17 cellular contexts compared by ENCODE assay signal in the genomic region with DNA sequence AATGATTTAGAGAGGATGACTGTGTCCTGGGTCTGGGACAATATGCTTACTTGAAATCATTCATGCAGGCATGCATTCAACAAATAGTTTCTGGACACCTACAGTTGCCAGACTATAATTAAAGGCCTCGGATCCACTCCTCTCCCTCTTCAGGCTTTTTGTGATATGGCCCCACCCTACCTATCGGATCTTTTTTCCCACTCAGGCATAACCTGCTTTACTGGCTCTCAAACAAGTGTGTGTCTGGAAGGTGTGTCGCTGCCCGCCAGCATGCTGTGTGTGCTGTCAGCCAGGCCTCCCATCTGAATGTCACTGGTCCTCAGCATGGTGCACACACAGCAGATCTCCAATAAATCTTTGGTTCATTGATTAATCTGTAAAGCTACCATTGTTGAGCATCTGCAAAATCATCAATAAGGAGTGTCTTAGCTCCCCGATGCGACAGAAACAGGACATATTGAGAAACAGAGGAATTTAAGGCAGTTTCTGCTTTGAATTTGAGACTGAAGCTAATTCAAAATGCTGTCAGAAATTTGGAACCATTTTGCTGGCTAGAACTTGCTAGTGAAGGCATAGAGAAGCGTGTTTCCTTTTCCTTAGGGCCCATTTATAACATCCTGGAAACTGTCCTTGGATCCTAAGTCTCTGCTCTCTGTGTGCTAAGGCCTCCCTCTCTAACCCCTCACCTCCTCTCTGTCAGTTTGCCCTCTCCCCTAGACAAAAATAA. TPM values are rescaled to one million over a fixed set of nuclear protein-coding genes. Genes with fewer than 3 reads are reported as not detected.
DNase-seq lines count a peak whose midpoint lies in the region; ATAC-seq and TF ChIP-seq lines count a peak whose summit lies in the region.
"Had no signal": no experiment of that assay in that cellular context is flagged by ENCODE, and none has a peak within 500 bp of the region (broad histone marks: within the 10 kb centered on the region; RNA-seq: fewer than 3 reads in every experiment).

No MANE protein-coding gene starts in this region.

- H3K9me3 ChIP-seq in heart left ventricle (no peaks in the 10 kb centered on the region), right lobe of liver (no peaks in the 10 kb centered on the region), prostate gland (no peaks in the 10 kb centered on the region)

- no peaks in the 10 kb centered on the region for H3K27me3 ChIP-seq in heart left ventricle
- no peaks in the 10 kb centered on the region for H3K27me3 ChIP-seq in right lobe of liver
- no peaks in the 10 kb centered on the region for H3K27me3 ChIP-seq in prostate gland (replicated peaks; ENCODE audit: insufficient read depth)

- H3K4me1 ChIP-seq in heart left ventricle (peaks cover 0 to 27% (median 6%) of the 10 kb centered on the region in 12 donors), right lobe of liver (peaks cover 0 to 19% (median 6%) of the 10 kb centered on the region in 4 donors), prostate gland (replicated peaks) (no peaks in the 10 kb centered on the region)

- no peak overlapping the region for H3K4me3 ChIP-seq in heart left ventricle
- H3K4me3 ChIP-seq in right lobe of liver: no peak overlapping the region
- H3K4me3 ChIP-seq in prostate gland: no peak overlapping the region
- H3K4me3 ChIP-seq: cardiac muscle cell had no signal

- H3K36me3 ChIP-seq in heart left ventricle (no peaks in the 10 kb centered on the region), right lobe of liver (no peaks in the 10 kb centered on the region), prostate gland (no peaks in the 10 kb centered on the region)
- H3K36me3 ChIP-seq: cardiac muscle cell had no signal

- no peak for DNase-seq in Right ventricle myocardium inferior (ENCODE audit: missing footprints)
- no peak for DNase-seq in heart left ventricle
- DNase-seq in activated T-helper 2 cell treated with anti-CD3 and anti-CD28 coated beads, Interferon-gamma antibody, Interleukin-2, Interleukin-4, amounts not matched to agents 10 μg/mL and 5 μg/mL and 100 μg/mL, durations not matched to agents 14 hours and 24 hours and 36 hours (ENCODE audit: low spot score): no peak
- no peak for DNase-seq in right lobe of liver
- no peak for DNase-seq in type B pancreatic cell (ENCODE audit: extremely low spot score, unreplicated experiment)
- DNase-seq in posterior vena cava (ENCODE audit: low spot score): no peak
- no peak for DNase-seq in prostate gland (ENCODE audit: low spot score)
- DNase-seq in activated CD8-positive, alpha-beta memory T cell treated with anti-CD3 and anti-CD28 coated beads for 24 hours: no peak
- DNase-seq: activated B cell treated with CpG ODN at 0.5 μM for 24 hours; Karpas-422; NCI-H2081 treated with DMSO at 0.1 percent for 48 hours; stimulated activated CD8-positive, alpha-beta memory T cell treated with anti-CD3 and anti-CD28 coated beads, Interleukin-4, amount 100 ng/mL, for 48 hours had no signal

- intact Hi-C loops in Right ventricle myocardium inferior (cut with DNase I): no loop called here
- intact Hi-C loops in heart left ventricle (cut with DNase I): no loop called here
- intact Hi-C loops in activated T-helper 2 cell treated with anti-CD3 and anti-CD28 coated beads, Interferon-gamma antibody, Interleukin-2, Interleukin-4, amounts not matched to agents 10 μg/mL and 5 μg/mL and 100 μg/mL, durations not matched to agents 14 hours and 24 hours and 36 hours (cut with micrococcal nuclease): no loop called here
- intact Hi-C loops in right lobe of liver (cut with DNase I): no loop called here
- intact Hi-C loops in posterior vena cava (cut with DNase I): no loop called here
- intact Hi-C loops in prostate gland (cut with DNase I): no loop called here

- no peaks in the 10 kb centered on the region for H3K27me3 Mint-ChIP-seq in activated T-helper 2 cell treated with anti-CD3 and anti-CD28 coated beads, Interferon-gamma antibody, Interleukin-2, Interleukin-4, amounts not matched to agents 10 μg/mL and 5 μg/mL and 100 μg/mL, durations not matched to agents 14 hours and 24 hours and 36 hours (ENCODE audit: low read depth)
- H3K27me3 Mint-ChIP-seq in type B pancreatic cell: peaks cover 4% of the 10 kb centered on the region

- peaks cover 74% of the 10 kb centered on the region for H3K4me1 Mint-ChIP-seq in activated T-helper 2 cell treated with anti-CD3 and anti-CD28 coated beads, Interferon-gamma antibody, Interleukin-2, Interleukin-4, amounts not matched to agents 10 μg/mL and 5 μg/mL and 100 μg/mL, durations not matched to agents 14 hours and 24 hours and 36 hours (ENCODE audit: low read depth)
- peaks cover 23% of the 10 kb centered on the region for H3K4me1 Mint-ChIP-seq in type B pancreatic cell (ENCODE audit: unreplicated experiment)

- WGBS in heart left ventricle, 4 donors: 77 to 85% (median 82%) methylated on average over 7 of the region's 7 CpGs
- WGBS in right lobe of liver (ENCODE audit: insufficient coverage, low coverage, low lambda C conversion rate, missing lambda C conversion rate): 98% methylated on average over 6 of the region's 7 CpGs
- WGBS in prostate gland: 74% methylated on average over 7 of the region's 7 CpGs

- TF ChIP-seq POLR2A in heart left ventricle (IDR thresholded peaks at IDR 0.05) (no peak), right lobe of liver (IDR thresholded peaks at IDR 0.05) (no peak), prostate gland (IDR thresholded peaks at IDR 0.05) (no peak)

- peaks cover 12% of the 10 kb centered on the region for H3K36me3 Mint-ChIP-seq in activated T-helper 2 cell treated with anti-CD3 and anti-CD28 coated beads, Interferon-gamma antibody, Interleukin-2, Interleukin-4, amounts not matched to agents 10 μg/mL and 5 μg/mL and 100 μg/mL, durations not matched to agents 14 hours and 24 hours and 36 hours (ENCODE audit: low read depth)
- no peaks in the 10 kb centered on the region for H3K36me3 Mint-ChIP-seq in type B pancreatic cell

- peaks cover 7% of the 10 kb centered on the region for H3K9me3 Mint-ChIP-seq in activated T-helper 2 cell treated with anti-CD3 and anti-CD28 coated beads, Interferon-gamma antibody, Interleukin-2, Interleukin-4, amounts not matched to agents 10 μg/mL and 5 μg/mL and 100 μg/mL, durations not matched to agents 14 hours and 24 hours and 36 hours
- H3K9me3 Mint-ChIP-seq in type B pancreatic cell: peaks cover 5% of the 10 kb centered on the region
- H3K9me3 Mint-ChIP-seq: activated B cell treated with CpG ODN at 0.5 μM for 24 hours had no signal

- no peak for TF ChIP-seq CTCF in heart left ventricle (IDR thresholded peaks at IDR 0.05)
- no peak for TF ChIP-seq CTCF in right lobe of liver (IDR thresholded peaks at IDR 0.05)
- TF ChIP-seq CTCF in type B pancreatic cell (conservative IDR thresholded peaks at IDR 0.05): no peak
- TF ChIP-seq CTCF in prostate gland (IDR thresholded peaks at IDR 0.05): no peak

- H3K27ac Mint-ChIP-seq in activated T-helper 2 cell treated with anti-CD3 and anti-CD28 coated beads, Interferon-gamma antibody, Interleukin-2, Interleukin-4, amounts not matched to agents 10 μg/mL and 5 μg/mL and 100 μg/mL, durations not matched to agents 14 hours and 24 hours and 36 hours: peak overlapping the region; percentile 2
- peak overlapping the region; percentile 97 for H3K27ac Mint-ChIP-seq in type B pancreatic cell
- H3K27ac Mint-ChIP-seq: activated B cell treated with CpG ODN at 0.5 μM for 24 hours had no signal

- no peak overlapping the region for H3K4me3 Mint-ChIP-seq in activated T-helper 2 cell treated with anti-CD3 and anti-CD28 coated beads, Interferon-gamma antibody, Interleukin-2, Interleukin-4, amounts not matched to agents 10 μg/mL and 5 μg/mL and 100 μg/mL, durations not matched to agents 14 hours and 24 hours and 36 hours (ENCODE audit: low read depth)
- H3K4me3 Mint-ChIP-seq in type B pancreatic cell: peak overlapping the region; percentile 74
- H3K4me3 Mint-ChIP-seq: activated B cell treated with CpG ODN at 0.5 μM for 24 hours; activated T-helper 1 cell treated with anti-CD3 and anti-CD28 coated beads, Interleukin-12 subunit alpha, Interleukin-12 subunit beta, Interleukin-2, Interleukin-4 antibody, amounts not matched to agents 30 ng/mL and 10 ng/mL and 1 ng/mL, durations not matched to agents 14 hours and 24 hours and 36 hours had no signal

- H3K27ac ChIP-seq in heart left ventricle (peak overlapping the region in 5 of 12 donors; percentile 10 to 54 (median 22)), right lobe of liver (peak overlapping the region in 2 of 3 donors; percentile 18 to 65), prostate gland (no peak overlapping the region)
- H3K27ac ChIP-seq: cardiac muscle cell had no signal

- ATAC-seq in Right ventricle myocardium inferior (peak; percentile 23), heart left ventricle (no peak), right lobe of liver (peak; percentile 17 to 27 (median 22))
- ATAC-seq: SK-N-SH treated with all-trans-retinoic acid at 6 μM for 48 hours had no signal

RNA-seq across cellular contexts. Expression of gene CCN6, which starts 23.5 kb away (rescaled TPM):
- total RNA-seq in Right ventricle myocardium inferior (not detected), heart left ventricle (not detected), right lobe of liver (not detected), type B pancreatic cell (ENCODE audit: low replicate concordance) (not detected in 2 replicates), posterior vena cava (not detected), prostate gland (under 1 TPM in 1 of 2 donors, not detected in 1; 0.62 TPM)
- polyA plus RNA-seq in heart left ventricle: not detected
- total RNA-seq in activated T-helper 2 cell treated with anti-CD3 and anti-CD28 coated beads, Interferon-gamma antibody, Interleukin-2, Interleukin-4, amounts not matched to agents 10 μg/mL and 5 μg/mL and 100 μg/mL, durations not matched to agents 14 hours and 24 hours and 36 hours: 0.34 TPM in 1 of 2 replicates, not detected in the other
- total RNA-seq: activated B cell treated with CpG ODN at 0.5 μM for 24 hours; activated T-helper 1 cell treated with anti-CD3 and anti-CD28 coated beads, Interleukin-12 subunit alpha, Interleukin-12 subunit beta, Interleukin-2, Interleukin-4 antibody, amounts not matched to agents 30 ng/mL and 10 ng/mL and 1 ng/mL, durations not matched to agents 14 hours and 24 hours and 36 hours; cardiac muscle cell; endothelial cell of umbilical vein; osteocyte had no signal
- polyA plus RNA-seq: endothelial cell of umbilical vein had no signal

RNA-seq across cellular contexts. Expression of gene TUBE1, which starts 56.9 kb away (rescaled TPM):
- total RNA-seq in Right ventricle myocardium inferior: 24.0 TPM
- 10 to 100 TPM; 16.1 to 33.2 (median 25.0) TPM for total RNA-seq in heart left ventricle
- 10 to 100 TPM; 10.1 to 23.1 TPM for polyA plus RNA-seq in heart left ventricle
- total RNA-seq in activated T-helper 2 cell treated with anti-CD3 and anti-CD28 coated beads, Interferon-gamma antibody, Interleukin-2, Interleukin-4, amounts not matched to agents 10 μg/mL and 5 μg/mL and 100 μg/mL, durations not matched to agents 14 hours and 24 hours and 36 hours: 21.0 and 24.3 TPM in 2 replicates
- total RNA-seq in right lobe of liver: 10 to 100 TPM; 16.2 to 38.0 (median 27.7) TPM
- 19.0 and 28.7 TPM in 2 replicates for total RNA-seq in type B pancreatic cell (ENCODE audit: low replicate concordance)
- total RNA-seq in posterior vena cava: 10 to 100 TPM; 17.0 to 20.6 TPM
- 10 to 100 TPM; 20.5 to 36.8 TPM for total RNA-seq in prostate gland

RNA-seq across cellular contexts. Expression of gene FAM229B, which starts 57.0 kb away (rescaled TPM):
- total RNA-seq in Right ventricle myocardium inferior: 75.1 TPM
- 10 to 100 TPM; 33.7 to 77.7 (median 54.8) TPM for total RNA-seq in heart left ventricle
- 10 to 100 TPM; 28.6 to 85.8 TPM for polyA plus RNA-seq in heart left ventricle
- 1.1 and 3.1 TPM in 2 replicates for total RNA-seq in activated T-helper 2 cell treated with anti-CD3 and anti-CD28 coated beads, Interferon-gamma antibody, Interleukin-2, Interleukin-4, amounts not matched to agents 10 μg/mL and 5 μg/mL and 100 μg/mL, durations not matched to agents 14 hours and 24 hours and 36 hours
- 10 to 100 TPM in 2 of 6 experiments, 1 to 10 TPM in 4; 6.3 to 13.9 (median 9.1) TPM for total RNA-seq in right lobe of liver
- 8.4 and 29.8 TPM in 2 replicates for total RNA-seq in type B pancreatic cell (ENCODE audit: low replicate concordance)
- total RNA-seq in posterior vena cava: 10 to 100 TPM; 23.3 to 29.6 TPM
- 10 to 100 TPM; 13.7 to 32.2 TPM for total RNA-seq in prostate gland

Comparison
In these comparisons a context has a peak if more than half of its experiments do, and no peak if none do; other contexts are left out.
1. ATAC-seq: peak in Right ventricle myocardium inferior (single experiment) and right lobe of liver (4 of 4); none in heart left ventricle (0 of 4).
2. H3K27ac ChIP-seq: peak in right lobe of liver (2 of 3); none in prostate gland (0 of 2).